ENCODE assay signal across 22 cellular contexts in genomic region chr3:170353485-170353884, GRCh38. TPM values are rescaled to one million over a fixed set of nuclear protein-coding genes. Genes with fewer than 3 reads are reported as not detected.
A peak's percentile ranks its signal among the peaks of the same experiment; 100 is the strongest.
DNase-seq lines count a peak whose midpoint lies in the region; ATAC-seq and TF ChIP-seq lines count a peak whose summit lies in the region.
"Had no signal": no experiment of that assay in that cellular context is flagged by ENCODE, and none has a peak within 500 bp of the region (broad histone marks: within the 10 kb centered on the region; RNA-seq: fewer than 3 reads in every experiment).

No MANE protein-coding gene starts in this region.

- H3K4me1 Mint-ChIP-seq in Caco-2 (ENCODE audit: low read depth, unreplicated experiment) (peaks cover 19% of the 10 kb centered on the region), endodermal cell (peaks cover 21% of the 10 kb centered on the region), neural progenitor cell (peaks cover 29% of the 10 kb centered on the region)

- H3K9me3 Mint-ChIP-seq in Caco-2 (ENCODE audit: unreplicated experiment): no peaks in the 10 kb centered on the region
- H3K9me3 Mint-ChIP-seq in endodermal cell: peaks cover 2% of the 10 kb centered on the region
- H3K9me3 Mint-ChIP-seq in neural progenitor cell: peaks cover 2% of the 10 kb centered on the region
- H3K9me3 Mint-ChIP-seq: activated T-cell treated with anti-CD3 and anti-CD28 coated beads, Interleukin-2, amount 50 U/mL, for 4 hours had no signal

- H3K36me3 Mint-ChIP-seq in Caco-2 (ENCODE audit: insufficient read depth, unreplicated experiment): peaks cover 7% of the 10 kb centered on the region
- no peaks in the 10 kb centered on the region for H3K36me3 Mint-ChIP-seq in endodermal cell (ENCODE audit: low read depth)
- peaks cover 3% of the 10 kb centered on the region for H3K36me3 Mint-ChIP-seq in neural progenitor cell

- H3K9me2 ChIP-seq in OCI-LY1 (ENCODE audit: low read depth, low read length): no peaks in the 10 kb centered on the region

- ATAC-seq in GM18861 (IDR thresholded peaks at IDR 0.05; ENCODE audit: unreplicated experiment): no peak
- ATAC-seq in HG02973 (IDR thresholded peaks at IDR 0.05; ENCODE audit: unreplicated experiment): no peak
- ATAC-seq: activated CD4-positive, alpha-beta T cell treated with anti-CD3 and anti-CD28 coated beads for 36 hours; activated T-cell treated with anti-CD3 and anti-CD28 coated beads, Interleukin-2, amount 50 U/mL, for 4 hours had no signal

- DNase-seq in Caco-2: no peak
- DNase-seq in endodermal cell: no peak
- no peak for DNase-seq in neural progenitor cell (ENCODE audit: low spot score)
- DNase-seq in NOMO-1 (lab: John Stamatoyannopoulos, UW; ENCODE audit: unreplicated experiment in 2 of 2): no peak
- DNase-seq: activated CD4-positive, alpha-beta T cell treated with anti-CD3 and anti-CD28 coated beads for 36 hours; activated naive CD4-positive, alpha-beta T cell; activated T-cell treated with anti-CD3 and anti-CD28 coated beads, Interleukin-2, amount 50 U/mL, for 4 hours; caudate nucleus; H7; head of caudate nucleus; Karpas-422; mesendoderm; NCI-H187; NCI-H526 treated with DMSO at 0.1 percent for 48 hours; SHP77; stimulated activated naive CD4-positive, alpha-beta T cell; SW 1271; testis had no signal

- no TSS peak for BruUV-seq in Caco-2 (replicated peaks; lab: Mats Ljungman, UMichigan)

- CTCF ChIA-PET in Caco-2 (lab: Charles Lee): no interaction called here

- H3K36me3 ChIP-seq in Caco-2 (ENCODE audit: control insufficient read depth, insufficient read depth, low read length): no peaks in the 10 kb centered on the region
- H3K36me3 ChIP-seq in OCI-LY1 (ENCODE audit: insufficient read depth, low read length): no peaks in the 10 kb centered on the region
- no peaks in the 10 kb centered on the region for H3K36me3 ChIP-seq in endodermal cell (ENCODE audit: control insufficient read depth, insufficient read depth, low read length)
- H3K36me3 ChIP-seq in neural progenitor cell: no peaks in the 10 kb centered on the region
- H3K36me3 ChIP-seq: prostate gland had no signal

- H3K27ac ChIP-seq in OCI-LY1 (ENCODE audit: low read depth, low read length, poor library complexity, severe bottlenecking) (peak overlapping the region; percentile 37), endodermal cell (ENCODE audit: low read depth, low read length) (no peak overlapping the region), neural progenitor cell (no peak overlapping the region)
- H3K27ac ChIP-seq: prostate gland, testis had no signal

- H3K4me3 ChIP-seq in Caco-2 (ENCODE audit: low read depth, low read length): no peak overlapping the region
- H3K4me3 ChIP-seq in OCI-LY1 (ENCODE audit: low read depth, low read length, poor library complexity, severe bottlenecking): no peak overlapping the region
- no peak overlapping the region for H3K4me3 ChIP-seq in endodermal cell (ENCODE audit: low read length)
- no peak overlapping the region for H3K4me3 ChIP-seq in neural progenitor cell
- H3K4me3 ChIP-seq: prostate gland, testis had no signal

- no peak overlapping the region for H3K9ac ChIP-seq in OCI-LY1 (ENCODE audit: low read length)
- H3K9ac ChIP-seq in endodermal cell (ENCODE audit: extremely low read depth, low read length, poor library complexity, severe bottlenecking): no peak overlapping the region
- H3K9ac ChIP-seq in neural progenitor cell: no peak overlapping the region

- POLR2A ChIA-PET in Caco-2 (lab: Charles Lee): no interaction called here

- H3K9me3 ChIP-seq in Caco-2 (no peaks in the 10 kb centered on the region), OCI-LY1 (ENCODE audit: low read length) (no peaks in the 10 kb centered on the region), endodermal cell (ENCODE audit: control insufficient read depth, low read length) (no peaks in the 10 kb centered on the region), neural progenitor cell (ENCODE audit: low read depth) (no peaks in the 10 kb centered on the region)
- H3K9me3 ChIP-seq: prostate gland, testis had no signal

- H3K4me1 ChIP-seq in Caco-2: peaks cover 5% of the 10 kb centered on the region
- H3K4me1 ChIP-seq in OCI-LY1 (ENCODE audit: insufficient read depth, low read length, severe bottlenecking): peaks cover 65% of the 10 kb centered on the region
- no peaks in the 10 kb centered on the region for H3K4me1 ChIP-seq in endodermal cell (ENCODE audit: control insufficient read depth, insufficient read depth, low read length)
- peaks cover 14% of the 10 kb centered on the region for H3K4me1 ChIP-seq in neural progenitor cell
- H3K4me1 ChIP-seq: prostate gland had no signal

- H3K4me3 Mint-ChIP-seq in Caco-2 (ENCODE audit: unreplicated experiment) (no peak overlapping the region), endodermal cell (no peak overlapping the region), neural progenitor cell (peak overlapping the region; percentile 27)
- H3K4me3 Mint-ChIP-seq: activated CD4-positive, alpha-beta T cell treated with anti-CD3 and anti-CD28 coated beads for 36 hours; activated T-cell treated with anti-CD3 and anti-CD28 coated beads, Interleukin-2, amount 50 U/mL, for 4 hours had no signal

- H2AFZ ChIP-seq in OCI-LY1 (ENCODE audit: low read length) (no peak overlapping the region), neural progenitor cell (replicated peaks) (no peak overlapping the region)

- peaks cover 3% of the 10 kb centered on the region for H3K79me2 ChIP-seq in OCI-LY1 (ENCODE audit: insufficient read depth, low read length)
- peaks cover 3% of the 10 kb centered on the region for H3K79me2 ChIP-seq in neural progenitor cell (ENCODE audit: low read depth)

- H3K27me3 Mint-ChIP-seq in Caco-2 (ENCODE audit: insufficient read depth, unreplicated experiment) (no peaks in the 10 kb centered on the region), endodermal cell (ENCODE audit: insufficient read depth) (no peaks in the 10 kb centered on the region), neural progenitor cell (ENCODE audit: insufficient read depth, low read depth) (peaks cover 5% of the 10 kb centered on the region)
- H3K27me3 Mint-ChIP-seq: activated CD4-positive, alpha-beta T cell treated with anti-CD3 and anti-CD28 coated beads for 36 hours had no signal

- intact Hi-C loops in Caco-2 (cut with micrococcal nuclease; ENCODE audit: unreplicated experiment): no loop called here

- H3K27me3 ChIP-seq in Caco-2 (replicated peaks; ENCODE audit: control insufficient read depth, insufficient read depth, low read length) (no peaks in the 10 kb centered on the region), OCI-LY1 (ENCODE audit: insufficient read depth, low read length) (no peaks in the 10 kb centered on the region), endodermal cell (ENCODE audit: control insufficient read depth, insufficient read depth, low read length, poor library complexity, severe bottlenecking) (no peaks in the 10 kb centered on the region), neural progenitor cell (peaks cover 10% of the 10 kb centered on the region)
- H3K27me3 ChIP-seq: testis had no signal

- H4K20me1 ChIP-seq in OCI-LY1 (ENCODE audit: insufficient read depth, low read length) (no peaks in the 10 kb centered on the region), neural progenitor cell (ENCODE audit: low read depth) (no peaks in the 10 kb centered on the region)

- H3K27ac Mint-ChIP-seq in Caco-2 (ENCODE audit: unreplicated experiment) (peak overlapping the region; percentile 73), endodermal cell (peak overlapping the region; percentile 42), neural progenitor cell (no peak overlapping the region)
- H3K27ac Mint-ChIP-seq: activated CD4-positive, alpha-beta T cell treated with anti-CD3 and anti-CD28 coated beads for 36 hours had no signal

- H3K4me2 ChIP-seq in OCI-LY1 (ENCODE audit: low read length) (no peak overlapping the region), neural progenitor cell (no peak overlapping the region)

- no peak for TF ChIP-seq CTCF in Caco-2 (IDR thresholded peaks at IDR 0.05; ENCODE audit: insufficient read depth in 1 of 2, low read depth in 1 of 2, low read length in 1 of 2, severe bottlenecking in 1 of 2, unreplicated experiment in 1 of 2)
- TF ChIP-seq CTCF in OCI-LY1 (IDR thresholded peaks at IDR 0.05; ENCODE audit: low read length): no peak
- TF ChIP-seq CTCF in endodermal cell (conservative IDR thresholded peaks at IDR 0.05): no peak
- TF ChIP-seq CTCF in neural progenitor cell (IDR thresholded peaks at IDR 0.05): no peak

- H3F3A ChIP-seq in OCI-LY1 (ENCODE audit: insufficient read depth, low read length) (peaks cover 26% of the 10 kb centered on the region), neural progenitor cell (ENCODE audit: low read depth) (peaks cover 24% of the 10 kb centered on the region)

RNA-seq across cellular contexts. Expression of gene SKIL, which starts 4.0 kb away (rescaled TPM):
- total RNA-seq in Caco-2 (2022) (19.6 and 20.5 TPM in 2 replicates), endodermal cell (100 to 1,000 TPM; 147 to 174 TPM), neural progenitor cell (ENCODE audit: low replicate concordance) (18.0 and 26.6 TPM in 2 replicates)
- polyA plus RNA-seq in endodermal cell (2013, experiment 1 of 2): 66.6 TPM
- 78.0 TPM for polyA plus RNA-seq in endodermal cell (2013, experiment 2 of 2)
